In genomic region chr11:70012134-70012733, GRCh38 we compare ENCODE assay signal across 32 cellular contexts.
"Had no signal": no experiment of that assay in that cellular context is flagged by ENCODE, and none has a peak within 500 bp of the region (broad histone marks: within the 10 kb centered on the region; RNA-seq: fewer than 3 reads in every experiment).

No MANE protein-coding gene starts in this region.

- ATAC-seq: activated CD4-positive, alpha-beta T cell treated with anti-CD3 and anti-CD28 coated beads for 36 hours; activated CD4-positive, CD25-positive, alpha-beta regulatory T cell treated with anti-CD3 and anti-CD28 coated beads, Interleukin-2, amount 50 U/mL, for 24 hours; activated CD8-positive, alpha-beta memory T cell treated with anti-CD3 and anti-CD28 coated beads, Interleukin-2, amount 10 ng/mL, durations not matched to agents 7 days and 5 days; activated CD8-positive, alpha-beta T cell treated with anti-CD3 and anti-CD28 coated beads, Interleukin-2, amount 10 ng/mL, durations not matched to agents 7 days and 5 days; activated naive CD8-positive, alpha-beta T cell treated with anti-CD3 and anti-CD28 coated beads, Interleukin-2, amount 50 U/mL, for 24 hours; body of pancreas; T-cell; T-helper 17 cell; WTC11 had no signal

- DNase-seq: activated CD4-positive, alpha-beta memory T cell treated with anti-CD3 and anti-CD28 coated beads, Interleukin-2, amount 10 ng/mL, durations not matched to agents 7 days and 5 days; activated CD4-positive, alpha-beta T cell treated with anti-CD3 and anti-CD28 coated beads for 1 hour; activated CD4-positive, alpha-beta T cell treated with anti-CD3 and anti-CD28 coated beads for 36 hours; activated CD4-positive, alpha-beta T cell treated with anti-CD3 and anti-CD28 coated beads for 48 hours; activated CD4-positive, alpha-beta T cell treated with anti-CD3 and anti-CD28 coated beads, Interleukin-2, amount 10 ng/mL, durations not matched to agents 7 days and 5 days; activated CD4-positive, alpha-beta T cell treated with anti-CD3 and anti-CD28 coated beads, Interleukin-2, amount 50 U/mL, for 48 hours; activated CD4-positive, CD25-positive, alpha-beta regulatory T cell; activated CD8-positive, alpha-beta memory T cell treated with anti-CD3 and anti-CD28 coated beads for 24 hours; activated CD8-positive, alpha-beta memory T cell treated with anti-CD3 and anti-CD28 coated beads, Interleukin-2, amount 10 ng/mL, durations not matched to agents 7 days and 5 days; activated CD8-positive, alpha-beta memory T cell treated with anti-CD3 and anti-CD28 coated beads, Interleukin-2, amount 50 U/mL, for 48 hours; activated CD8-positive, alpha-beta T cell treated with anti-CD3 and anti-CD28 coated beads, Interleukin-2, amount 10 ng/mL, durations not matched to agents 7 days and 5 days; activated effector memory CD4-positive, alpha-beta T cell treated with Interleukin-2 at 50 U/mL for 16 hours; activated gamma-delta T cell; activated naive CD4-positive, alpha-beta T cell treated with anti-CD3 and anti-CD28 coated beads, Interleukin-2, amount 10 ng/mL, durations not matched to agents 7 days and 5 days; activated naive CD4-positive, alpha-beta T cell treated with Interleukin-2 at 50 U/mL for 16 hours; activated naive CD8-positive, alpha-beta T cell treated with anti-CD3 and anti-CD28 coated beads, Interleukin-2, amount 10 ng/mL, durations not matched to agents 7 days and 5 days; activated naive CD8-positive, alpha-beta T cell treated with anti-CD3 and anti-CD28 coated beads, Interleukin-2, amount 50 U/mL, for 24 hours; activated T-cell treated with anti-CD3 and anti-CD28 coated beads, Interleukin-2, amount 50 U/mL, for 24 hours; activated T-cell treated with anti-CD3 and anti-CD28 coated beads, Interleukin-2, amount 50 U/mL, for 48 hours; amygdala; anterior cingulate cortex; body of pancreas; brain microvascular endothelial cell; central memory CD4-positive, alpha-beta T cell; T-cell; T-helper 17 cell; WERI-Rb-1 had no signal

- H3K4me3 ChIP-seq: ascending aorta, body of pancreas, breast epithelium had no signal

- H3K4me1 ChIP-seq: body of pancreas, breast epithelium had no signal

- H3K27me3 ChIP-seq: ascending aorta, body of pancreas, brain microvascular endothelial cell, breast epithelium had no signal

- H3K9me3 ChIP-seq: ascending aorta, body of pancreas, breast epithelium had no signal

- H3K36me3 ChIP-seq: ascending aorta, brain microvascular endothelial cell, breast epithelium, WERI-Rb-1 had no signal

- FAIRE-seq: TTC549 had no signal

- H3K27ac ChIP-seq: ascending aorta, body of pancreas, brain microvascular endothelial cell, breast epithelium, WERI-Rb-1 had no signal
